12 cellular contexts compared by ENCODE assay signal in the genomic region with DNA sequence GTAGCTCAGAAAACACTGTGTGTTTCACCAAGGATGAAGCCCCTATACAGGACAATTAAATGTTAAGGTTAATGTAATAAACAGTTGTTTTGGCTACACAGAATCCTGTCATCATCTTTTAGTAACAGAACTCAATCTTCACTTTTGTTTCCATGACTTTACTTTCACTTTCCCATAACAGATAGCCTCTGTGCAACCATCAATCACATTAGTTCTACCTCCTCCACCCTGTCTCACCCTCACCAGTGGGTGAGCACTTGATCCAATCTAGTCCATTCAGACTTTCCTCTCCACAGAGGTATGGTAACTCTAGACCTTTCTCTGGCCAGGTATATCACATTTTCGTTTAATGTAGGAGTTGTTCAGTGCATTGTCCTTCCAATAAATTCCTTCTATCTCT.
A peak's percentile ranks its signal among the peaks of the same experiment; 100 is the strongest.
DNase-seq lines count a peak whose midpoint lies in the region; ATAC-seq, FAIRE-seq and TF ChIP-seq lines count a peak whose summit lies in the region.
"Had no signal": no experiment of that assay in that cellular context is flagged by ENCODE, and none has a peak within 500 bp of the region (broad histone marks: within the 10 kb centered on the region; RNA-seq: fewer than 3 reads in every experiment).

No MANE protein-coding gene starts in this region.

- H3K9me3 ChIP-seq in OCI-LY3 (ENCODE audit: insufficient read depth, low read length): no peaks in the 10 kb centered on the region
- H3K9me3 ChIP-seq: HAP-1, heart left ventricle had no signal

- no peaks in the 10 kb centered on the region for H3K79me2 ChIP-seq in OCI-LY3 (ENCODE audit: low read length)

- no peak for DNase-seq in T-helper 1 cell
- DNase-seq in H54 (ENCODE audit: insufficient read length, low spot score): no peak
- no peak for DNase-seq in mesothelial cell of epicardium (ENCODE audit: low spot score in 2 of 2, unreplicated experiment in 2 of 2)
- no peak for DNase-seq in NCI-H1105 treated with DMSO at 0.1 percent for 48 hours (lab: John Stamatoyannopoulos, UW)
- no peak for DNase-seq in erythroblast (lab: John Stamatoyannopoulos, UW)
- DNase-seq: heart left ventricle had no signal

- H2AFZ ChIP-seq in OCI-LY3 (ENCODE audit: low read depth, low read length): peak overlapping the region; percentile 46; the same call in 1 of the 2 replicates

- no peaks in the 10 kb centered on the region for H3K27me3 ChIP-seq in OCI-LY3 (ENCODE audit: low read depth, low read length)
- H3K27me3 ChIP-seq: heart left ventricle had no signal

- peak; percentile 87 for FAIRE-seq in H54 (lab: Jason Lieb, UNC)

- no peaks in the 10 kb centered on the region for H3K27me3 Mint-ChIP-seq in T-helper 1 cell treated with Interleukin-12 subunit alpha and Interleukin-12 subunit beta and Interleukin-4 antibody, amounts not matched to agents 30 μg/mL and 1 μg/mL, for 36 hours (ENCODE audit: low read depth)
- H3K27me3 Mint-ChIP-seq in mesothelial cell of epicardium (ENCODE audit: low read depth): no peaks in the 10 kb centered on the region
- H3K27me3 Mint-ChIP-seq: IgD-negative memory B cell; stimulated activated naive CD8-positive, alpha-beta T cell treated with anti-CD3 and anti-CD28 coated beads, Interleukin-15, Interleukin-2, amounts not matched to agents 100 ng/mL and 50 ng/mL, for 24 hours had no signal

- no peak overlapping the region for H3K9ac ChIP-seq in OCI-LY3 (ENCODE audit: low read length)

- H3K9me3 Mint-ChIP-seq in T-helper 1 cell treated with Interleukin-12 subunit alpha and Interleukin-12 subunit beta and Interleukin-4 antibody, amounts not matched to agents 30 μg/mL and 1 μg/mL, for 36 hours: no peaks in the 10 kb centered on the region
- peaks cover 14% of the 10 kb centered on the region for H3K9me3 Mint-ChIP-seq in mesothelial cell of epicardium
- H3K9me3 Mint-ChIP-seq: stimulated activated naive CD8-positive, alpha-beta T cell treated with anti-CD3 and anti-CD28 coated beads, Interleukin-15, Interleukin-2, amounts not matched to agents 100 ng/mL and 50 ng/mL, for 24 hours had no signal

- no peaks in the 10 kb centered on the region for H3K36me3 Mint-ChIP-seq in T-helper 1 cell treated with Interleukin-12 subunit alpha and Interleukin-12 subunit beta and Interleukin-4 antibody, amounts not matched to agents 30 μg/mL and 1 μg/mL, for 36 hours (ENCODE audit: low read depth)
- H3K36me3 Mint-ChIP-seq in mesothelial cell of epicardium: no peaks in the 10 kb centered on the region
- H3K36me3 Mint-ChIP-seq: IgD-negative memory B cell had no signal

- no peak overlapping the region for H3K4me3 ChIP-seq in OCI-LY3 (ENCODE audit: low read length)
- H3K4me3 ChIP-seq: HAP-1 had no signal

- no peak overlapping the region for H3K27ac Mint-ChIP-seq in T-helper 1 cell treated with Interleukin-12 subunit alpha and Interleukin-12 subunit beta and Interleukin-4 antibody, amounts not matched to agents 30 μg/mL and 1 μg/mL, for 36 hours
- peak overlapping the region; percentile 17 for H3K27ac Mint-ChIP-seq in mesothelial cell of epicardium
- H3K27ac Mint-ChIP-seq: IgD-negative memory B cell; stimulated activated naive CD8-positive, alpha-beta T cell treated with anti-CD3 and anti-CD28 coated beads, Interleukin-15, Interleukin-2, amounts not matched to agents 100 ng/mL and 50 ng/mL, for 24 hours had no signal

- peaks cover 8% of the 10 kb centered on the region for H3K4me1 Mint-ChIP-seq in T-helper 1 cell treated with Interleukin-12 subunit alpha and Interleukin-12 subunit beta and Interleukin-4 antibody, amounts not matched to agents 30 μg/mL and 1 μg/mL, for 36 hours (ENCODE audit: low read depth)
- peaks cover 41% of the 10 kb centered on the region for H3K4me1 Mint-ChIP-seq in mesothelial cell of epicardium

- no peak for ATAC-seq in GM21367 (IDR thresholded peaks at IDR 0.05; ENCODE audit: unreplicated experiment)
- ATAC-seq: heart left ventricle had no signal

- H3K36me3 ChIP-seq in OCI-LY3 (replicated peaks; ENCODE audit: low read depth, low read length): no peaks in the 10 kb centered on the region
- H3K36me3 ChIP-seq: HAP-1, heart left ventricle had no signal

- no peak overlapping the region for H3K27ac ChIP-seq in OCI-LY3 (ENCODE audit: low read length)
- H3K27ac ChIP-seq: heart left ventricle had no signal

- TF ChIP-seq CTCF in OCI-LY3 (IDR thresholded peaks at IDR 0.05; ENCODE audit: low read depth, low read length) (no peak), mesothelial cell of epicardium (IDR thresholded peaks at IDR 0.05; ENCODE audit: unreplicated experiment) (no peak)

- TF ChIP-seq POLR2A in H54 (IDR thresholded peaks at IDR 0.05; ENCODE audit: low read depth, low read length) (no peak), erythroblast (IDR thresholded peaks at IDR 0.05; ENCODE audit: low read length) (no peak)

- H3K4me1 ChIP-seq in OCI-LY3 (ENCODE audit: low read length): peaks cover 3% of the 10 kb centered on the region; the same call in 1 of the 2 replicates
- H3K4me1 ChIP-seq: heart left ventricle had no signal

- H3K4me2 ChIP-seq in OCI-LY3 (ENCODE audit: low read length): peak overlapping the region; percentile 26; the same call in 1 of the 2 replicates

- H4K20me1 ChIP-seq in OCI-LY3 (ENCODE audit: insufficient read depth, low read length): no peaks in the 10 kb centered on the region

- H3K4me3 Mint-ChIP-seq in T-helper 1 cell treated with Interleukin-12 subunit alpha and Interleukin-12 subunit beta and Interleukin-4 antibody, amounts not matched to agents 30 μg/mL and 1 μg/mL, for 36 hours: peak overlapping the region; percentile 33
- no peak overlapping the region for H3K4me3 Mint-ChIP-seq in mesothelial cell of epicardium
- H3K4me3 Mint-ChIP-seq: stimulated activated naive CD8-positive, alpha-beta T cell treated with anti-CD3 and anti-CD28 coated beads, Interleukin-15, Interleukin-2, amounts not matched to agents 100 ng/mL and 50 ng/mL, for 24 hours had no signal
